8 cellular contexts compared by ENCODE assay signal in genomic region chr18:76822510-76823165, GRCh38. TPM values are rescaled to one million over a fixed set of nuclear protein-coding genes. Genes with fewer than 3 reads are reported as not detected.
DNase-seq lines count a peak whose midpoint lies in the region; ATAC-seq and TF ChIP-seq lines count a peak whose summit lies in the region.

ZNF236 (plus strand) TSS chr18:76822557; CDS start chr18:76822608, 51 bp downstream.

- DNase-seq in GM10266 (ENCODE audit: extremely low spot score): peak; percentile 91
- DNase-seq in H7: peak; percentile 97
- peak; percentile 71 for DNase-seq in T-helper 2 cell treated with Interferon-gamma antibody and Interleukin-4, amounts not matched to agents 5 μg/mL and 100 μg/mL, for 36 hours (ENCODE audit: low spot score)
- peak; percentile 92 for DNase-seq in astrocyte of the hippocampus (ENCODE audit: low read depth, low spot score)
- DNase-seq in hypothalamus (lab: John Stamatoyannopoulos, UW): peak in 39 of 51 donors; percentile 14 to 78 (median 53)
- peak; percentile 86 for DNase-seq in sciatic nerve (ENCODE audit: low spot score)
- no peak for DNase-seq in superior temporal gyrus (ENCODE audit: extremely low spot score)

- peaks cover 79% of the 10 kb centered on the region for H3K79me2 ChIP-seq in Loucy (ENCODE audit: insufficient read depth, low read length)

- no peaks in the 10 kb centered on the region for H3K9me2 ChIP-seq in Loucy (replicated peaks; ENCODE audit: low read depth, low read length)

- peak; percentile 78 for ATAC-seq in sciatic nerve

- intact Hi-C loops in sciatic nerve (cut with DNase I): no loop called here

- peak within 1 kb of the TSS; percentile 96 for H3K9ac ChIP-seq in Loucy (ENCODE audit: low read depth, low read length, poor library complexity, severe bottlenecking)

- no peaks in the 10 kb centered on the region for H3K9me3 Mint-ChIP-seq in T-helper 2 cell treated with Interferon-gamma antibody and Interleukin-4, amounts not matched to agents 5 μg/mL and 100 μg/mL, for 36 hours

- no peaks in the 10 kb centered on the region for H3K27me3 Mint-ChIP-seq in T-helper 2 cell treated with Interferon-gamma antibody and Interleukin-4, amounts not matched to agents 5 μg/mL and 100 μg/mL, for 36 hours (ENCODE audit: low read depth)

- H3K4me3 ChIP-seq in H7 (ENCODE audit: insufficient read depth, low read depth, low read length) (peak within 1 kb of the TSS; percentile 96), Loucy (ENCODE audit: low read length, poor library complexity, severe bottlenecking) (peak within 1 kb of the TSS; percentile 97)

- peak; percentile 6 for TF ChIP-seq CTCF in GM10266 (IDR thresholded peaks at IDR 0.05; ENCODE audit: control insufficient read depth, insufficient read depth, low read depth, missing control alignments)
- TF ChIP-seq CTCF in Loucy (conservative IDR thresholded peaks at IDR 0.05; ENCODE audit: low read length): no peak

- H3K36me3 Mint-ChIP-seq in T-helper 2 cell treated with Interferon-gamma antibody and Interleukin-4, amounts not matched to agents 5 μg/mL and 100 μg/mL, for 36 hours (ENCODE audit: low read depth): peaks cover 16% of the 10 kb centered on the region

- peaks cover 31% of the 10 kb centered on the region for H4K20me1 ChIP-seq in Loucy (ENCODE audit: insufficient read depth, low read length, poor library complexity, severe bottlenecking)

- peaks cover 36% of the 10 kb centered on the region for H3K4me1 Mint-ChIP-seq in T-helper 2 cell treated with Interferon-gamma antibody and Interleukin-4, amounts not matched to agents 5 μg/mL and 100 μg/mL, for 36 hours (ENCODE audit: low read depth)

- H3K4me2 ChIP-seq in Loucy (ENCODE audit: low read depth, low read length, poor library complexity, severe bottlenecking): peak within 1 kb of the TSS; percentile 92

- 0 out of 2 replicates have a peak, but pooled peaks cover 7% of the 10 kb centered on the region for H3F3A ChIP-seq in Loucy (ENCODE audit: low read depth)

- H3K36me3 ChIP-seq in H7 (replicated peaks; ENCODE audit: control insufficient read depth, insufficient read depth, low read length) (no peaks in the 10 kb centered on the region), Loucy (ENCODE audit: insufficient read depth, low read length) (no peaks in the 10 kb centered on the region)

- peak within 1 kb of the TSS; percentile 96 for H3K27ac Mint-ChIP-seq in T-helper 2 cell treated with Interferon-gamma antibody and Interleukin-4, amounts not matched to agents 5 μg/mL and 100 μg/mL, for 36 hours

- H3K4me3 Mint-ChIP-seq in T-helper 2 cell treated with Interferon-gamma antibody and Interleukin-4, amounts not matched to agents 5 μg/mL and 100 μg/mL, for 36 hours: peak within 1 kb of the TSS; percentile 96

- H3K27me3 ChIP-seq in H7 (ENCODE audit: control insufficient read depth, insufficient read depth, low read length) (no peaks in the 10 kb centered on the region), Loucy (ENCODE audit: insufficient read depth, low read length, poor library complexity, severe bottlenecking) (no peaks in the 10 kb centered on the region)

- peaks cover 46% of the 10 kb centered on the region for H3K4me1 ChIP-seq in Loucy (ENCODE audit: insufficient read depth, low read length, poor library complexity, severe bottlenecking)

- no peaks in the 10 kb centered on the region for H3K9me3 ChIP-seq in Loucy (ENCODE audit: insufficient read depth, low read depth, low read length)

- peak within 1 kb of the TSS; percentile 90 for H2AFZ ChIP-seq in Loucy (ENCODE audit: low read length)

RNA-seq across cellular contexts. Expression of gene ZNF236, which starts in this region (rescaled TPM):
- total RNA-seq in H7 (2014; rRNA removed; shearing (Covaris generic)): 9.1 and 12.0 TPM in 2 replicates
- 37.9 TPM for total RNA-seq in sciatic nerve
